ENCODE assay signal across 8 cellular contexts in the genomic region with DNA sequence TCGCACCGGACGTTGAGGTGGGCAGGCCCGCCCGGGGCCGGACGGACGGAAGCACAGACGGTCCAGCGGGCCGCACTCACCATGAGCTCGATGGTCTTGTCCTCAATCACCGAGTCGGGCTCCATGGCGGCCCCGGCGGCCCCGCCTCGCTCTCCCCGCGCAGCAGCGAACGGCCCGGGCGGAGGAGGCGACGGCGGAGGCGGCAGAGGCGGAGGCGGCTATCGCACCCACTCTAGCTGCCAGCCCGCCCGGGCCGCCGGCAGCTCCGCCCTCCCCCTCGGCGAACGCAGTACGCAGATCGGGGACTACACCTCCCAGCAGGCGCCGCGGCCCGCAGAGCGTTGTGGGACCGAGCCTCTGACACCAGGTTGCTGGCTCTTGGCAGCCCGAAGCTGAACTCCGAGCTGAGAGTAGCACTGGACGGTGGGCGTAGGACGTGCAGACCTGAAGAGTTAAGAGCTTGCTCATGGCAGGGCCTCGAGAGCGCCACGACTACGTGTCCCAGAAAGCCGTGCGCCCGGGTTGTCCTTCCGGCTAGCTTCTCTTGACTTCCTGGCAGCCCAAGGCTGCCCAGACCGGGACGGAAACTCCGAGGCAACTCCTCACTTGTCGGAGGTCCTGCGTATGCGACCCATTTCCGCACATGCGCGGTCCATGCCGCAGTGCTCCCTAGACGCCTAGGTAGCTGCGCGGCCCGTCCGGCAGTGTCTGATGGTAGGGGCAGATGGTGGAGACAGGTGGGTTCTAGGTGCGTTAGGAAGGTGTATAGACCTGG. TPM values are rescaled to one million over a fixed set of nuclear protein-coding genes. Genes with fewer than 3 reads are reported as not detected.
DNase-seq lines count a peak whose midpoint lies in the region; ATAC-seq and TF ChIP-seq lines count a peak whose summit lies in the region.

A gene (minus strand): TSS at position 261 of the 775 bp plus-strand sequence. CDS start 136 bp downstream, at position 125.

- peaks cover 59% of the 10 kb centered on the region for H3K4me1 ChIP-seq in adipocyte (ENCODE audit: control insufficient read depth, insufficient read depth, low read length)

- peak within 1 kb of the TSS; percentile 85 for H3K4me3 ChIP-seq in GM12865 (ENCODE audit: low read depth, low read length)
- peak within 1 kb of the TSS; percentile 90 for H3K4me3 ChIP-seq in adipocyte (ENCODE audit: low read length)

- H3K4me1 Mint-ChIP-seq in type B pancreatic cell (ENCODE audit: unreplicated experiment), result peaks cover 43% of the 10 kb centered on the region

- H3K9ac ChIP-seq in adipocyte (ENCODE audit: low read length), result peak within 1 kb of the TSS; percentile 96

- no peaks in the 10 kb centered on the region for H3K27me3 Mint-ChIP-seq in type B pancreatic cell

- DNase-seq in GM12865 (ENCODE audit: low read depth) (peak; percentile 99), NCI-H1417 treated with DMSO at 0.1 percent for 48 hours (lab: John Stamatoyannopoulos, UW) (peak; percentile 40), SW480 (ENCODE audit: low spot score) (peak; percentile 99), adipocyte (ENCODE audit: low read depth) (peak; percentile 99), cardiac septum (ENCODE audit: low spot score) (peak; percentile 98), pons (ENCODE audit: low spot score) (peak; percentile 98), type B pancreatic cell (ENCODE audit: extremely low spot score, unreplicated experiment) (peak; percentile 94)

- H3K27me3 ChIP-seq in adipocyte (replicated peaks; ENCODE audit: control insufficient read depth, insufficient read depth, low read length), result no peaks in the 10 kb centered on the region

- no peaks in the 10 kb centered on the region for H3K9me3 Mint-ChIP-seq in type B pancreatic cell

- TF ChIP-seq CTCF in GM12865 (IDR thresholded peaks at IDR 0.05; ENCODE audit: insufficient read depth, low read depth, low read length, missing control alignments), result no peak
- TF ChIP-seq CTCF in type B pancreatic cell (conservative IDR thresholded peaks at IDR 0.05), result no peak

- H3K36me3 Mint-ChIP-seq in type B pancreatic cell, result no peaks in the 10 kb centered on the region

- H3K27ac Mint-ChIP-seq in type B pancreatic cell, result peak within 1 kb of the TSS; percentile 98

- ATAC-seq in HG02763 (IDR thresholded peaks at IDR 0.05; ENCODE audit: unreplicated experiment), result peak; percentile 82

- H3K36me3 ChIP-seq in adipocyte (ENCODE audit: control insufficient read depth, insufficient read depth, low read length, severe bottlenecking), result no peaks in the 10 kb centered on the region

- intact Hi-C loops in cardiac septum (cut with DNase I), result loop anchor here (2.0 to 5.0 kb wide), 4 partner anchors 46 to 619 kb away; a partner anchor contains a TSS

- peak within 1 kb of the TSS; percentile 99 for H3K4me3 Mint-ChIP-seq in type B pancreatic cell

- H3K9me3 ChIP-seq in adipocyte (ENCODE audit: control insufficient read depth, low read length), result no peaks in the 10 kb centered on the region

RNA-seq across cellular contexts. Expression of the gene that starts here (rescaled TPM):
- 94.4 TPM for total RNA-seq in cardiac septum
- 50.2 and 52.5 TPM in 2 replicates for total RNA-seq in type B pancreatic cell (ENCODE audit: low replicate concordance)

Comparison
In these comparisons a context has a peak if more than half of its experiments do, and no peak if none do; other contexts are left out.
1. Peak in every context shown above with its lines: DNase-seq, ATAC-seq and H3K4me3 ChIP-seq.
2. DNase-seq: peak in every context shown above with its lines; median percentile 99 in GM12865; 99 in SW480; 99 in adipocyte; 98 in cardiac septum; 98 in pons; 94 in type B pancreatic cell; 40 in NCI-H1417 treated with DMSO at 0.1 percent for 48 hours.